Comparison of ENCODE assay signal across 21 cellular contexts in the genomic region with DNA sequence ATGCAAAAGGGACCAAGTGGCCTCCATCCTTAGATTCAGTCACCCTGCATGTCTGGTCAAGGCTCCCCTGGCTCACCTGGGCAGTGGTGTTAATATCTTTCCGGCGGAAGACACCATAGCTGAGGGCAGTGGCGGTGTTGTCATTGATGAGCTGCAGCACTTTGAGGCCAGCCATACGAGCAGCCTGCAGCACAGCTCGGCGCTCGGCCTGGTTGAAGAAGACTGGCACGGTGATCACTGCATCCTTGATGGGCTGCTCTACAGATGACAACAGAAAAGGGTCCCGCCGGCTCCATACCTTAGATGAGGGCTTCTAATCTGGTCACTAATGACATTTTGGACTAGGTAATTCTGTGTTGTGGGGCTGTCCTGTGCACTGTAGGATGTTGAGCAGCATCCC. TPM values are rescaled to one million over a fixed set of nuclear protein-coding genes. Genes with fewer than 3 reads are reported as not detected.
DNase-seq lines count a peak whose midpoint lies in the region; ATAC-seq and TF ChIP-seq lines count a peak whose summit lies in the region.
"Had no signal": no experiment of that assay in that cellular context is flagged by ENCODE, and none has a peak within 500 bp of the region (broad histone marks: within the 10 kb centered on the region; RNA-seq: fewer than 3 reads in every experiment).

No MANE protein-coding gene starts in this region.

- H3K27me3 ChIP-seq in breast epithelium (no peaks in the 10 kb centered on the region), tibial artery (no peaks in the 10 kb centered on the region)
- H3K27me3 ChIP-seq: sigmoid colon, uterus had no signal

- peaks cover 7 to 16% of the 10 kb centered on the region in 2 donors for H3K4me1 ChIP-seq in breast epithelium
- H3K4me1 ChIP-seq in tibial artery = peaks cover 0 to 23% (median 21%) of the 10 kb centered on the region in 4 donors

- intact Hi-C loops in MCF 10A (cut with micrococcal nuclease) = no loop called here
- intact Hi-C loops in breast epithelium (cut with DNase I; ENCODE audit: low total_unique reads) = no loop called here
- intact Hi-C loops in tibial artery (cut with DNase I; ENCODE audit: low total_unique reads) = no loop called here

- DNase-seq in MCF 10A (ENCODE audit: unreplicated experiment) = no peak
- DNase-seq in breast epithelium (ENCODE audit: low spot score in 2 of 2) = no peak
- DNase-seq in T-cell = no peak
- DNase-seq in mesothelial cell of epicardium (ENCODE audit: low spot score in 2 of 2, unreplicated experiment in 2 of 2) = no peak
- no peak for DNase-seq in NCI-H2029 (lab: John Stamatoyannopoulos, UW)
- DNase-seq in stimulated activated CD4-positive, alpha-beta T cell treated with anti-CD3 and anti-CD28 coated beads, Interleukin-2, amount 100 ng/mL, for 48 hours = no peak
- no peak for DNase-seq in tibial artery
- DNase-seq: cortex of kidney, DMS79, KBM-7, left colon, mesenchymal stem cell, naive B cell, NCI-H146, NCI-H2171 treated with DMSO at 0.1 percent for 48 hours, NCI-H69, sigmoid colon, SK-N-SH, uterus had no signal

- no peak overlapping the region for H3K4me3 ChIP-seq in breast epithelium
- no peak overlapping the region for H3K4me3 ChIP-seq in tibial artery
- H3K4me3 ChIP-seq: sigmoid colon, uterus had no signal

- CTCF ChIA-PET in MCF 10A (lab: Yijun Ruan, JAX) = interaction anchor here (0.6 to 1.1 kb wide), 4 partner anchors 11 to 205 kb away, joined by 3 read pairs; no protein-coding TSS in a partner anchor
- CTCF ChIA-PET in T-cell (lab: Charles Lee) = interaction anchor here in 1 of 2 donors (0.6 to 1.0 kb wide), 2 partner anchors 13 to 54 kb away, joined by 3 read pairs; partner anchors contain the start of gene VPS11

- no peak for ATAC-seq in T-cell (replicated peaks in 1 of 4)
- ATAC-seq: activated CD4-positive, CD25-positive, alpha-beta regulatory T cell treated with anti-CD3 and anti-CD28 coated beads, Interleukin-2, amount 50 U/mL, for 24 hours; activated T-helper 17 cell treated with anti-CD3 and anti-CD28 coated beads, Interleukin-2, amount 50 U/mL, for 72 hours; left colon had no signal

- no TSS peak for BruUV-seq in MCF 10A (replicated peaks; lab: Mats Ljungman, UMichigan)

- peaks cover 19% of the 10 kb centered on the region for H3K4me1 Mint-ChIP-seq in MCF 10A (ENCODE audit: insufficient read depth, unreplicated experiment)
- H3K4me1 Mint-ChIP-seq in T-cell = peaks cover 35 to 47% (median 36%) of the 10 kb centered on the region in 3 donors
- H3K4me1 Mint-ChIP-seq in mesothelial cell of epicardium = peaks cover 17% of the 10 kb centered on the region

- peaks cover 70% of the 10 kb centered on the region for H3K36me3 Mint-ChIP-seq in MCF 10A (ENCODE audit: insufficient read depth, unreplicated experiment)
- peaks cover 53% of the 10 kb centered on the region for H3K36me3 Mint-ChIP-seq in T-cell
- H3K36me3 Mint-ChIP-seq in mesothelial cell of epicardium = peaks cover 26% of the 10 kb centered on the region

- TF ChIP-seq POLR2A in breast epithelium (IDR thresholded peaks at IDR 0.05) = no peak

- H3K27ac Mint-ChIP-seq in MCF 10A (ENCODE audit: low read depth, unreplicated experiment) (peak overlapping the region; percentile 42), T-cell (no peak overlapping the region), mesothelial cell of epicardium (no peak overlapping the region)
- H3K27ac Mint-ChIP-seq: activated T-helper 17 cell treated with anti-CD3 and anti-CD28 coated beads, Interleukin-2, amount 50 U/mL, for 72 hours had no signal

- no peak overlapping the region for H3K27ac ChIP-seq in breast epithelium
- H3K27ac ChIP-seq in tibial artery = no peak overlapping the region
- H3K27ac ChIP-seq: sigmoid colon, uterus had no signal

- H3K9me3 ChIP-seq in breast epithelium = no peaks in the 10 kb centered on the region
- H3K9me3 ChIP-seq in tibial artery = no peaks in the 10 kb centered on the region
- H3K9me3 ChIP-seq: sigmoid colon, SK-N-SH, uterus had no signal

- H3K4me3 Mint-ChIP-seq in MCF 10A (ENCODE audit: unreplicated experiment) = no peak overlapping the region
- H3K4me3 Mint-ChIP-seq in T-cell = peak overlapping the region; percentile 31 to 95 (median 66)
- peak overlapping the region; percentile 2 for H3K4me3 Mint-ChIP-seq in mesothelial cell of epicardium

- H3K36me3 ChIP-seq in breast epithelium = no peaks in the 10 kb centered on the region
- peaks cover 40 to 58% (median 41%) of the 10 kb centered on the region in 3 donors for H3K36me3 ChIP-seq in tibial artery
- H3K36me3 ChIP-seq: uterus had no signal

- TF ChIP-seq CTCF in MCF 10A (IDR thresholded peaks at IDR 0.05; ENCODE audit: unreplicated experiment) = no peak
- no peak for TF ChIP-seq CTCF in breast epithelium (IDR thresholded peaks at IDR 0.05)
- TF ChIP-seq CTCF in mesothelial cell of epicardium (IDR thresholded peaks at IDR 0.05; ENCODE audit: unreplicated experiment) = no peak
- TF ChIP-seq CTCF in tibial artery (IDR thresholded peaks at IDR 0.05) = no peak

- H3K27me3 Mint-ChIP-seq in MCF 10A (ENCODE audit: insufficient read depth, unreplicated experiment) (no peaks in the 10 kb centered on the region), T-cell (no peaks in the 10 kb centered on the region), mesothelial cell of epicardium (ENCODE audit: low read depth) (no peaks in the 10 kb centered on the region)
- H3K27me3 Mint-ChIP-seq: activated T-helper 17 cell treated with anti-CD3 and anti-CD28 coated beads, Interleukin-2, amount 50 U/mL, for 72 hours; naive B cell had no signal

- POLR2A ChIA-PET in MCF 10A (lab: Yijun Ruan, JAX) (interaction anchor here (3.8 kb wide), 1 partner anchor 12 kb away, joined by 44 read pairs; the partner anchor contains the start of gene VPS11), T-cell (lab: Charles Lee) (interaction anchor here in 1 of 2 donors (0.6 kb wide), 2 partner anchors 10 to 219 kb away, joined by 3 to 7 read pairs; no protein-coding TSS in a partner anchor)

- no peaks in the 10 kb centered on the region for H3K9me3 Mint-ChIP-seq in MCF 10A (ENCODE audit: unreplicated experiment)
- H3K9me3 Mint-ChIP-seq in T-cell = no peaks in the 10 kb centered on the region
- no peaks in the 10 kb centered on the region for H3K9me3 Mint-ChIP-seq in mesothelial cell of epicardium
- H3K9me3 Mint-ChIP-seq: activated T-helper 17 cell treated with anti-CD3 and anti-CD28 coated beads, Interleukin-2, amount 50 U/mL, for 72 hours; naive B cell had no signal

RNA-seq across cellular contexts. Expression of gene HYOU1, which starts 2.6 kb away (rescaled TPM):
- 398 and 664 TPM in 2 replicates for total RNA-seq in MCF 10A (2022)
- total RNA-seq in breast epithelium = 10 to 100 TPM; 37.0 to 73.7 (median 57.5) TPM
- total RNA-seq in T-cell = 100 to 1,000 TPM in 4 of 5 donors, 10 to 100 TPM in 1; 91.2 to 113 (median 112) TPM
- 131 to 142 TPM (median 133 TPM) in 3 replicates for total RNA-seq in mesothelial cell of epicardium

RNA-seq across cellular contexts. Expression of gene VPS11, which starts 13.2 kb away (rescaled TPM):
- total RNA-seq in MCF 10A (2022) (16.2 and 21.8 TPM in 2 replicates), breast epithelium (10 to 100 TPM; 38.0 to 53.9 (median 46.6) TPM), T-cell (10 to 100 TPM; 59.5 to 69.8 (median 62.6) TPM), mesothelial cell of epicardium (32.5 to 35.2 TPM (median 32.6 TPM) in 3 replicates)

RNA-seq across cellular contexts. Expression of gene SLC37A4, which starts 23.7 kb away (rescaled TPM):
- total RNA-seq in MCF 10A (2022) (6.8 and 10.0 TPM in 2 replicates), breast epithelium (10 to 100 TPM; 21.8 to 25.9 (median 25.3) TPM), T-cell (10 to 100 TPM in 4 of 5 donors, 1 to 10 TPM in 1; 8.9 to 18.0 (median 15.4) TPM), mesothelial cell of epicardium (29.6 to 35.3 TPM (median 33.2 TPM) in 3 replicates)

RNA-seq across cellular contexts. Expression of gene HMBS, which starts 30.3 kb away (rescaled TPM):
- total RNA-seq in MCF 10A (2022) (38.4 and 51.3 TPM in 2 replicates), breast epithelium (10 to 100 TPM in 1 of 3 donors, 1 to 10 TPM in 2; 5.6 to 21.6 (median 8.9) TPM), T-cell (10 to 100 TPM in 3 of 5 donors, 1 to 10 TPM in 2; 6.7 to 17.8 (median 12.3) TPM), mesothelial cell of epicardium (28.0 to 29.1 TPM (median 28.1 TPM) in 3 replicates)

RNA-seq across cellular contexts. Expression of gene TRAPPC4, which starts 35.9 kb away (rescaled TPM):
- total RNA-seq in MCF 10A (2022) (78.6 and 96.5 TPM in 2 replicates), breast epithelium (10 to 100 TPM; 52.6 to 63.7 (median 60.0) TPM), T-cell (10 to 100 TPM; 65.0 to 78.5 (median 74.3) TPM), mesothelial cell of epicardium (53.9 to 56.5 TPM (median 54.5 TPM) in 3 replicates)
